ENCODE assay signal across 11 cellular contexts in genomic region chr6:2959909-2960719, GRCh38. TPM values are rescaled to one million over a fixed set of nuclear protein-coding genes. Genes with fewer than 3 reads are reported as not detected.
DNase-seq lines count a peak whose midpoint lies in the region; ATAC-seq and TF ChIP-seq lines count a peak whose summit lies in the region.
"Had no signal": no experiment of that assay in that cellular context is flagged by ENCODE, and none has a peak within 500 bp of the region (broad histone marks: within the 10 kb centered on the region; RNA-seq: fewer than 3 reads in every experiment).

No MANE protein-coding gene starts in this region.

- no peaks in the 10 kb centered on the region for H3K27me3 ChIP-seq in sigmoid colon
- no peaks in the 10 kb centered on the region for H3K27me3 ChIP-seq in aorta (ENCODE audit: control insufficient read depth in 1 of 2, insufficient read depth in 2 of 2, low read length in 1 of 2)
- H3K27me3 ChIP-seq in thyroid gland = no peaks in the 10 kb centered on the region
- H3K27me3 ChIP-seq: neutrophil had no signal

- H3K27ac ChIP-seq in sigmoid colon (peak overlapping the region; percentile 31 to 64 (median 58)), aorta (ENCODE audit: low read depth in 1 of 2, low read length in 2 of 2) (peak overlapping the region in 1 of 2 donors; percentile 23), thyroid gland (no peak overlapping the region)
- H3K27ac ChIP-seq: neutrophil had no signal

- TF ChIP-seq CTCF in fibroblast of the aortic adventitia (IDR thresholded peaks at IDR 0.05; ENCODE audit: insufficient read depth, low read length) (no peak), sigmoid colon (IDR thresholded peaks at IDR 0.05) (no peak), thyroid gland (IDR thresholded peaks at IDR 0.05) (no peak)

- TF ChIP-seq POLR2A in sigmoid colon (IDR thresholded peaks at IDR 0.05) (no peak), thyroid gland (IDR thresholded peaks at IDR 0.05) (no peak)

- DNase-seq in ELF-1 (ENCODE audit: low read depth, low spot score) (peak; percentile 77), T1000 (lab: John Stamatoyannopoulos, UW) (peak; percentile 9), fibroblast of the aortic adventitia (ENCODE audit: low read depth) (peak; percentile 70), sigmoid colon (no peak), aorta (no peak), thyroid gland (no peak), NCI-H187 treated with DMSO at 0.1 percent for 48 hours (lab: John Stamatoyannopoulos, UW) (no peak)
- DNase-seq in stimulated activated CD4-positive, alpha-beta T cell treated with anti-CD3 and anti-CD28 coated beads, Interleukin-4, amount 100 ng/mL, for 1 hour = no peak
- DNase-seq: cortex of kidney; stimulated activated naive CD8-positive, alpha-beta T cell treated with anti-CD3 and anti-CD28 coated beads, Interleukin-15, amount 100 ng/mL, for 72 hours had no signal

- H3K36me3 ChIP-seq in sigmoid colon (peaks cover 0 to 17% (median 7%) of the 10 kb centered on the region in 4 donors), aorta (ENCODE audit: control insufficient read depth in 1 of 2, insufficient read depth in 2 of 2, low read length in 1 of 2) (peaks cover 0 to 2% of the 10 kb centered on the region in 2 donors), thyroid gland (no peaks in the 10 kb centered on the region)
- H3K36me3 ChIP-seq: neutrophil had no signal

- ATAC-seq in aorta (ENCODE audit: low FRiP score) = no peak
- ATAC-seq: stimulated activated naive CD8-positive, alpha-beta T cell treated with anti-CD3 and anti-CD28 coated beads, Interleukin-15, amount 100 ng/mL, for 72 hours had no signal

- H3K9me3 ChIP-seq in sigmoid colon (no peaks in the 10 kb centered on the region), aorta (ENCODE audit: control insufficient read depth, low read length) (no peaks in the 10 kb centered on the region), thyroid gland (no peaks in the 10 kb centered on the region)
- H3K9me3 ChIP-seq: neutrophil had no signal

- 77 to 83% methylated on average over 12 of the region's 12 CpGs for WGBS in sigmoid colon, 2 donors
- WGBS in aorta, 2 donors = 72 to 73% methylated on average over 12 of the region's 12 CpGs
- WGBS in thyroid gland, 2 donors = 78 to 85% methylated on average over 12 of the region's 12 CpGs

- no peak for TF ChIP-seq EP300 in sigmoid colon (IDR thresholded peaks at IDR 0.05)

- intact Hi-C loops in sigmoid colon (cut with DNase I) (no loop called here), aorta (cut with DNase I) (no loop called here), thyroid gland (cut with DNase I) (no loop called here)

- no peak overlapping the region for H3K4me3 ChIP-seq in fibroblast of the aortic adventitia (ENCODE audit: low read depth, low read length)
- no peak overlapping the region for H3K4me3 ChIP-seq in sigmoid colon
- no peak overlapping the region for H3K4me3 ChIP-seq in aorta (ENCODE audit: low read length in 2 of 2)
- no peak overlapping the region for H3K4me3 ChIP-seq in thyroid gland (replicated peaks in 1 of 3)

- H3K4me1 ChIP-seq in sigmoid colon (peaks cover 0 to 55% (median 51%) of the 10 kb centered on the region in 4 donors), aorta (ENCODE audit: control insufficient read depth in 1 of 2, insufficient read depth in 2 of 2, low read length in 2 of 2) (no peaks in the 10 kb centered on the region), thyroid gland (peaks cover 20 to 57% of the 10 kb centered on the region in 2 donors)

RNA-seq across cellular contexts. Expression of gene SERPINB6, which starts 11.3 kb away (rescaled TPM):
- 102 and 164 TPM in 2 replicates for total RNA-seq in fibroblast of the aortic adventitia (ENCODE audit: low replicate concordance)
- 100 to 1,000 TPM; 150 to 207 (median 174) TPM for total RNA-seq in sigmoid colon
- polyA plus RNA-seq in sigmoid colon = 100 to 1,000 TPM; 152 to 194 (median 178) TPM
- 100 to 1,000 TPM; 111 to 132 TPM for total RNA-seq in aorta
- polyA plus RNA-seq in aorta = 100 to 1,000 TPM; 174 to 243 TPM
- total RNA-seq in thyroid gland = 100 to 1,000 TPM; 151 to 210 (median 171) TPM

RNA-seq across cellular contexts. Expression of gene NQO2, which starts 39.6 kb away (rescaled TPM):
- total RNA-seq in fibroblast of the aortic adventitia (ENCODE audit: low replicate concordance) = 20.6 and 47.7 TPM in 2 replicates
- 10 to 100 TPM; 14.7 to 33.2 (median 24.0) TPM for total RNA-seq in sigmoid colon
- 10 to 100 TPM; 12.5 to 18.0 (median 16.1) TPM for polyA plus RNA-seq in sigmoid colon
- total RNA-seq in aorta = 10 to 100 TPM; 23.2 to 40.3 TPM
- polyA plus RNA-seq in aorta = 10 to 100 TPM; 58.6 to 58.9 TPM
- total RNA-seq in thyroid gland = 10 to 100 TPM; 20.7 to 43.0 (median 36.3) TPM

RNA-seq across cellular contexts. Expression of gene SERPINB9, which starts 57.0 kb away (rescaled TPM):
- 3.3 and 9.3 TPM in 2 replicates for total RNA-seq in fibroblast of the aortic adventitia (ENCODE audit: low replicate concordance)
- 1 to 10 TPM; 5.0 to 7.5 (median 6.1) TPM for total RNA-seq in sigmoid colon
- 10 to 100 TPM in 1 of 3 donors, 1 to 10 TPM in 2; 2.3 to 16.2 (median 2.4) TPM for polyA plus RNA-seq in sigmoid colon
- total RNA-seq in aorta = 10 to 100 TPM; 11.5 to 14.5 TPM
- 1 to 10 TPM; 4.9 to 5.4 TPM for polyA plus RNA-seq in aorta
- total RNA-seq in thyroid gland = 10 to 100 TPM; 10.4 to 16.5 (median 15.3) TPM

Comparison
In these comparisons a context has a peak if more than half of its experiments do, and no peak if none do; other contexts are left out.
1. DNase-seq: peak in ELF-1 (single experiment), T1000 (single experiment) and fibroblast of the aortic adventitia (single experiment); none in sigmoid colon (single experiment), stimulated activated CD4-positive, alpha-beta T cell treated with anti-CD3 and anti-CD28 coated beads, Interleukin-4, amount 100 ng/mL, for 1 hour (single experiment), aorta (0 of 2), thyroid gland (0 of 2) and NCI-H187 treated with DMSO at 0.1 percent for 48 hours (single experiment).
2. H3K27ac ChIP-seq: peak in sigmoid colon (4 of 4); none in thyroid gland (0 of 3).